Comparison of ENCODE assay signal across 1 cellular context in the genomic region with DNA sequence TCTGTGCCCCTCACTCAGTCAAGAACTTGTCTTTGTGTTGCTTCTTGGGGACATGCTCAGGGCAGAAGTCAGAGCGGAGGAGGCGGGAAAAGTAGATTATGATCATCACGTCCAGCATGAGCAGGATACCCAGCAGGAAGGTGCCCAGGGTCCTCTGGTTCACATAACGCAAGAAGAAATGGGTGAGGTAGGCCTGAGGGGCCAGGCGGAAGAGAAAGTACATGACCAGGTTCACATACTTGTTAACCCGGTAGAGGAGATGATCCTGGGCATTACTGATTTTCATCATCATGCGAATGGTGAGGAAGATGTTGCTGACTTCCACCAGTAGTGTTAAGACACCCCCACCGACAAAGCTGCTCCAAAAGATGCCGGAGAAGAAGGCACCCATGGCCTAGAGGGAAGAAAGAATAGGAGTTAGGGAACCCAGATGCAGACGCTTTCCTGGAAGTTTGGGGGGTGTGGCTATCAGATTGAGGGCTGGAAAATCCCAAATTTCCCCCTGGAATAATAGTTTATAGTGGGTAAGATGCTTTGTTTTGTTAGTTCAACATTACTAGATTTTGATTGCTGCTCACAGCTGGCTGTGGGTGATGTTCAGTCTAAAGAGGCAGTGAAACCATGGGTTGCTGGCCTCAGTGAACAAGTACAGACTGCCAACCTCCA.
A peak's percentile ranks its signal among the peaks of the same experiment; 100 is the strongest.
TF ChIP-seq lines count a peak whose summit lies in the region.

No MANE protein-coding gene starts in this region.

TF ChIP-seq in K562, 482 proteins besides CTCF, POLR2A, EP300 and RAD21 (continued from another document):
- TF ChIP-seq, protein P1, sequence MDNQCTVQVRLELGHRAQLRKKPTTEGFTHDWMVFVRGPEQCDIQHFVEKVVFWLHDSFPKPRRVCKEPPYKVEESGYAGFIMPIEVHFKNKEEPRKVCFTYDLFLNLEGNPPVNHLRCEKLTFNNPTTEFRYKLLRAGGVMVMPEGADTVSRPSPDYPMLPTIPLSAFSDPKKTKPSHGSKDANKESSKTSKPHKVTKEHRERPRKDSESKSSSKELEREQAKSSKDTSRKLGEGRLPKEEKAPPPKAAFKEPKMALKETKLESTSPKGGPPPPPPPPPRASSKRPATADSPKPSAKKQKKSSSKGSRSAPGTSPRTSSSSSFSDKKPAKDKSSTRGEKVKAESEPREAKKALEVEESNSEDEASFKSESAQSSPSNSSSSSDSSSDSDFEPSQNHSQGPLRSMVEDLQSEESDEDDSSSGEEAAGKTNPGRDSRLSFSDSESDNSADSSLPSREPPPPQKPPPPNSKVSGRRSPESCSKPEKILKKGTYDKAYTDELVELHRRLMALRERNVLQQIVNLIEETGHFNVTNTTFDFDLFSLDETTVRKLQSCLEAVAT (IDR thresholded peaks at IDR 0.05) = peak in 1 of 2 experiments; percentile 11; a peak in 1 of 4 replicates
- no peak; the same call in 1 of the 2 replicates for TF ChIP-seq ZNF551 (CRISPR knock-in tag; IDR thresholded peaks at IDR 0.05)
- TF ChIP-seq, protein P2, sequence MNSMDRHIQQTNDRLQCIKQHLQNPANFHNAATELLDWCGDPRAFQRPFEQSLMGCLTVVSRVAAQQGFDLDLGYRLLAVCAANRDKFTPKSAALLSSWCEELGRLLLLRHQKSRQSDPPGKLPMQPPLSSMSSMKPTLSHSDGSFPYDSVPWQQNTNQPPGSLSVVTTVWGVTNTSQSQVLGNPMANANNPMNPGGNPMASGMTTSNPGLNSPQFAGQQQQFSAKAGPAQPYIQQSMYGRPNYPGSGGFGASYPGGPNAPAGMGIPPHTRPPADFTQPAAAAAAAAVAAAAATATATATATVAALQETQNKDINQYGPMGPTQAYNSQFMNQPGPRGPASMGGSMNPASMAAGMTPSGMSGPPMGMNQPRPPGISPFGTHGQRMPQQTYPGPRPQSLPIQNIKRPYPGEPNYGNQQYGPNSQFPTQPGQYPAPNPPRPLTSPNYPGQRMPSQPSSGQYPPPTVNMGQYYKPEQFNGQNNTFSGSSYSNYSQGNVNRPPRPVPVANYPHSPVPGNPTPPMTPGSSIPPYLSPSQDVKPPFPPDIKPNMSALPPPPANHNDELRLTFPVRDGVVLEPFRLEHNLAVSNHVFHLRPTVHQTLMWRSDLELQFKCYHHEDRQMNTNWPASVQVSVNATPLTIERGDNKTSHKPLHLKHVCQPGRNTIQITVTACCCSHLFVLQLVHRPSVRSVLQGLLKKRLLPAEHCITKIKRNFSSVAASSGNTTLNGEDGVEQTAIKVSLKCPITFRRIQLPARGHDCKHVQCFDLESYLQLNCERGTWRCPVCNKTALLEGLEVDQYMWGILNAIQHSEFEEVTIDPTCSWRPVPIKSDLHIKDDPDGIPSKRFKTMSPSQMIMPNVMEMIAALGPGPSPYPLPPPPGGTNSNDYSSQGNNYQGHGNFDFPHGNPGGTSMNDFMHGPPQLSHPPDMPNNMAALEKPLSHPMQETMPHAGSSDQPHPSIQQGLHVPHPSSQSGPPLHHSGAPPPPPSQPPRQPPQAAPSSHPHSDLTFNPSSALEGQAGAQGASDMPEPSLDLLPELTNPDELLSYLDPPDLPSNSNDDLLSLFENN (IDR thresholded peaks at IDR 0.05; ENCODE audit: low read depth in 2 of 2, low read length in 2 of 2) = peak in 1 of 2 experiments; percentile 53; a peak in 1 of 4 replicates
- TF ChIP-seq SMAD2 (IDR thresholded peaks at IDR 0.05; ENCODE audit: low read depth, low read length) = no peak
- TF ChIP-seq SP1 (CRISPR knock-in tag; IDR thresholded peaks at IDR 0.05) = 0 out of 2 replicates have a peak, but pooled peaks have one; percentile 18
- TF ChIP-seq LARP7 (IDR thresholded peaks at IDR 0.05) = no peak
- TF ChIP-seq PTRF (tag; IDR thresholded peaks at IDR 0.05) = no peak
- TF ChIP-seq MYNN (IDR thresholded peaks at IDR 0.05) = peak; percentile 68; the same call in 1 of the 2 replicates
- TF ChIP-seq MYNN (CRISPR knock-in tag; IDR thresholded peaks at IDR 0.05) = no peak
- TF ChIP-seq, protein P3, sequence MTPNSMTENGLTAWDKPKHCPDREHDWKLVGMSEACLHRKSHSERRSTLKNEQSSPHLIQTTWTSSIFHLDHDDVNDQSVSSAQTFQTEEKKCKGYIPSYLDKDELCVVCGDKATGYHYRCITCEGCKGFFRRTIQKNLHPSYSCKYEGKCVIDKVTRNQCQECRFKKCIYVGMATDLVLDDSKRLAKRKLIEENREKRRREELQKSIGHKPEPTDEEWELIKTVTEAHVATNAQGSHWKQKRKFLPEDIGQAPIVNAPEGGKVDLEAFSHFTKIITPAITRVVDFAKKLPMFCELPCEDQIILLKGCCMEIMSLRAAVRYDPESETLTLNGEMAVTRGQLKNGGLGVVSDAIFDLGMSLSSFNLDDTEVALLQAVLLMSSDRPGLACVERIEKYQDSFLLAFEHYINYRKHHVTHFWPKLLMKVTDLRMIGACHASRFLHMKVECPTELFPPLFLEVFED (CRISPR knock-in tag; conservative IDR thresholded peaks at IDR 0.05) = 0 out of 2 replicates have a peak, but pooled peaks have one; percentile 53
- TF ChIP-seq NR3C1 (CRISPR knock-in tag; IDR thresholded peaks at IDR 0.05) = no peak
- TF ChIP-seq PHB2 (IDR thresholded peaks at IDR 0.05; ENCODE audit: low read depth) = 0 out of 2 replicates have a peak, but pooled peaks have one; percentile 0
- peak; percentile 20 for TF ChIP-seq HMGN3 (IDR thresholded peaks at IDR 0.05; ENCODE audit: borderline replicate concordance, extremely low read depth, insufficient read length, low read depth, low read length)
- TF ChIP-seq DNMT1 (IDR thresholded peaks at IDR 0.05) = 0 out of 2 replicates have a peak, but pooled peaks have one; percentile 21
- TF ChIP-seq NFIC (IDR thresholded peaks at IDR 0.05) = no peak
- TF ChIP-seq, protein P4, sequence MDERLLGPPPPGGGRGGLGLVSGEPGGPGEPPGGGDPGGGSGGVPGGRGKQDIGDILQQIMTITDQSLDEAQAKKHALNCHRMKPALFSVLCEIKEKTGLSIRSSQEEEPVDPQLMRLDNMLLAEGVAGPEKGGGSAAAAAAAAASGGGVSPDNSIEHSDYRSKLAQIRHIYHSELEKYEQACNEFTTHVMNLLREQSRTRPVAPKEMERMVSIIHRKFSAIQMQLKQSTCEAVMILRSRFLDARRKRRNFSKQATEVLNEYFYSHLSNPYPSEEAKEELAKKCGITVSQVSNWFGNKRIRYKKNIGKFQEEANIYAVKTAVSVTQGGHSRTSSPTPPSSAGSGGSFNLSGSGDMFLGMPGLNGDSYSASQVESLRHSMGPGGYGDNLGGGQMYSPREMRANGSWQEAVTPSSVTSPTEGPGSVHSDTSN (CRISPR knock-in tag; IDR thresholded peaks at IDR 0.05; ENCODE audit: low read depth) = no peak
- TF ChIP-seq, protein P4 (tag; conservative IDR thresholded peaks at IDR 0.05; ENCODE audit: low read depth) = no peak
- no peak; the same call in 1 of the 2 replicates for TF ChIP-seq KLF10 (CRISPR knock-in tag; IDR thresholded peaks at IDR 0.05)
- TF ChIP-seq, protein P5, sequence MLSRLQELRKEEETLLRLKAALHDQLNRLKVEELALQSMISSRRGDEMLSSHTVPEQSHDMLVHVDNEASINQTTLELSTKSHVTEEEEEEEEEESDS (CRISPR knock-in tag; IDR thresholded peaks at IDR 0.05) = no peak
- TF ChIP-seq, protein P6, sequence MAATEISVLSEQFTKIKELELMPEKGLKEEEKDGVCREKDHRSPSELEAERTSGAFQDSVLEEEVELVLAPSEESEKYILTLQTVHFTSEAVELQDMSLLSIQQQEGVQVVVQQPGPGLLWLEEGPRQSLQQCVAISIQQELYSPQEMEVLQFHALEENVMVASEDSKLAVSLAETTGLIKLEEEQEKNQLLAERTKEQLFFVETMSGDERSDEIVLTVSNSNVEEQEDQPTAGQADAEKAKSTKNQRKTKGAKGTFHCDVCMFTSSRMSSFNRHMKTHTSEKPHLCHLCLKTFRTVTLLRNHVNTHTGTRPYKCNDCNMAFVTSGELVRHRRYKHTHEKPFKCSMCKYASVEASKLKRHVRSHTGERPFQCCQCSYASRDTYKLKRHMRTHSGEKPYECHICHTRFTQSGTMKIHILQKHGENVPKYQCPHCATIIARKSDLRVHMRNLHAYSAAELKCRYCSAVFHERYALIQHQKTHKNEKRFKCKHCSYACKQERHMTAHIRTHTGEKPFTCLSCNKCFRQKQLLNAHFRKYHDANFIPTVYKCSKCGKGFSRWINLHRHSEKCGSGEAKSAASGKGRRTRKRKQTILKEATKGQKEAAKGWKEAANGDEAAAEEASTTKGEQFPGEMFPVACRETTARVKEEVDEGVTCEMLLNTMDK (IDR thresholded peaks at IDR 0.05; ENCODE audit: borderline replicate concordance, insufficient read depth, low read depth, low read length, poor library complexity, severe bottlenecking) = no peak
- TF ChIP-seq DDX20 (tag; IDR thresholded peaks at IDR 0.05; ENCODE audit: low read depth) = no peak
- TF ChIP-seq KDM2B (CRISPR knock-in tag; IDR thresholded peaks at IDR 0.05) = no peak
- TF ChIP-seq, protein P7, sequence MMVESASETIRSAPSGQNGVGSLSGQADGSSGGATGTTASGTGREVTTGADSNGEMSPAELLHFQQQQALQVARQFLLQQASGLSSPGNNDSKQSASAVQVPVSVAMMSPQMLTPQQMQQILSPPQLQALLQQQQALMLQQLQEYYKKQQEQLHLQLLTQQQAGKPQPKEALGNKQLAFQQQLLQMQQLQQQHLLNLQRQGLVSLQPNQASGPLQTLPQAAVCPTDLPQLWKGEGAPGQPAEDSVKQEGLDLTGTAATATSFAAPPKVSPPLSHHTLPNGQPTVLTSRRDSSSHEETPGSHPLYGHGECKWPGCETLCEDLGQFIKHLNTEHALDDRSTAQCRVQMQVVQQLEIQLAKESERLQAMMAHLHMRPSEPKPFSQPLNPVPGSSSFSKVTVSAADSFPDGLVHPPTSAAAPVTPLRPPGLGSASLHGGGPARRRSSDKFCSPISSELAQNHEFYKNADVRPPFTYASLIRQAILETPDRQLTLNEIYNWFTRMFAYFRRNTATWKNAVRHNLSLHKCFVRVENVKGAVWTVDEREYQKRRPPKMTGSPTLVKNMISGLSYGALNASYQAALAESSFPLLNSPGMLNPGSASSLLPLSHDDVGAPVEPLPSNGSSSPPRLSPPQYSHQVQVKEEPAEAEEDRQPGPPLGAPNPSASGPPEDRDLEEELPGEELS (CRISPR knock-in tag; IDR thresholded peaks at IDR 0.05; ENCODE audit: borderline replicate concordance) = no peak
- TF ChIP-seq, protein P8, sequence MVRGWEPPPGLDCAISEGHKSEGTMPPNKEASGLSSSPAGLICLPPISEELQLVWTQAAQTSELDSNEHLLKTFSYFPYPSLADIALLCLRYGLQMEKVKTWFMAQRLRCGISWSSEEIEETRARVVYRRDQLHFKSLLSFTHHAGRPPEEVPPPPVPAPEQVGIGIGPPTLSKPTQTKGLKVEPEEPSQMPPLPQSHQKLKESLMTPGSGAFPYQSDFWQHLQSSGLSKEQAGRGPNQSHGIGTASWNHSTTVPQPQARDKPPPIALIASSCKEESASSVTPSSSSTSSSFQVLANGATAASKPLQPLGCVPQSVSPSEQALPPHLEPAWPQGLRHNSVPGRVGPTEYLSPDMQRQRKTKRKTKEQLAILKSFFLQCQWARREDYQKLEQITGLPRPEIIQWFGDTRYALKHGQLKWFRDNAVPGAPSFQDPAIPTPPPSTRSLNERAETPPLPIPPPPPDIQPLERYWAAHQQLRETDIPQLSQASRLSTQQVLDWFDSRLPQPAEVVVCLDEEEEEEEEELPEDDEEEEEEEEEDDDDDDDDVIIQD (CRISPR knock-in tag; IDR thresholded peaks at IDR 0.05) = no peak
- TF ChIP-seq ZNF444 (CRISPR knock-in tag; IDR thresholded peaks at IDR 0.05) = 0 out of 2 replicates have a peak, but pooled peaks have one; percentile 8
- TF ChIP-seq, protein P9, sequence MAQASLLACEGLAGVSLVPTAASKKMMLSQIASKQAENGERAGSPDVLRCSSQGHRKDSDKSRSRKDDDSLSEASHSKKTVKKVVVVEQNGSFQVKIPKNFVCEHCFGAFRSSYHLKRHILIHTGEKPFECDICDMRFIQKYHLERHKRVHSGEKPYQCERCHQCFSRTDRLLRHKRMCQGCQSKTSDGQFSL (CRISPR knock-in tag; IDR thresholded peaks at IDR 0.05) = no peak; the same call in 1 of the 2 replicates
- TF ChIP-seq, protein P9 (tag; IDR thresholded peaks at IDR 0.05) = 0 out of 4 replicates have a peak, but pooled peaks of 1 of the 2 experiments have one; percentile 22
- TF ChIP-seq ZBED1 (IDR thresholded peaks at IDR 0.05) = 0 out of 2 replicates have a peak, but pooled peaks have one; percentile 4
- 0 out of 4 replicates have a peak, but pooled peaks of 1 of the 2 experiments have one; percentile 26 for TF ChIP-seq TBL1XR1 (IDR thresholded peaks at IDR 0.05; ENCODE audit: low read length in 2 of 2)
- no peak for TF ChIP-seq SMARCA5 (IDR thresholded peaks at IDR 0.05)
- TF ChIP-seq CEBPB (tag; IDR thresholded peaks at IDR 0.05) = no peak
- peak; percentile 52; the same call in 1 of the 2 replicates for TF ChIP-seq ZNF263 (CRISPR knock-in tag; IDR thresholded peaks at IDR 0.05; ENCODE audit: borderline replicate concordance)
- TF ChIP-seq POLR2AphosphoS2 (IDR thresholded peaks at IDR 0.05; ENCODE audit: low read length) = peak; percentile 94; the same call in 1 of the 2 replicates
- TF ChIP-seq RBM39 (optimal IDR thresholded peaks at IDR 0.05; ENCODE audit: low read depth, low read length) = peak; percentile 25
- peak; percentile 56 for TF ChIP-seq ZNF436 (CRISPR knock-in tag; IDR thresholded peaks at IDR 0.05)
- peak; percentile 48; the same call in 1 of the 2 replicates for TF ChIP-seq ZC3H4 (CRISPR knock-in tag; IDR thresholded peaks at IDR 0.05; ENCODE audit: borderline replicate concordance)
- no peak for TF ChIP-seq U2AF2 (optimal IDR thresholded peaks at IDR 0.05; ENCODE audit: low read depth, low read length)
- TF ChIP-seq STAG1 (CRISPR knock-in tag; IDR thresholded peaks at IDR 0.05; ENCODE audit: borderline replicate concordance) = no peak
- no peak for TF ChIP-seq KAT8 (IDR thresholded peaks at IDR 0.05; ENCODE audit: low read depth)
- TF ChIP-seq, protein P10, sequence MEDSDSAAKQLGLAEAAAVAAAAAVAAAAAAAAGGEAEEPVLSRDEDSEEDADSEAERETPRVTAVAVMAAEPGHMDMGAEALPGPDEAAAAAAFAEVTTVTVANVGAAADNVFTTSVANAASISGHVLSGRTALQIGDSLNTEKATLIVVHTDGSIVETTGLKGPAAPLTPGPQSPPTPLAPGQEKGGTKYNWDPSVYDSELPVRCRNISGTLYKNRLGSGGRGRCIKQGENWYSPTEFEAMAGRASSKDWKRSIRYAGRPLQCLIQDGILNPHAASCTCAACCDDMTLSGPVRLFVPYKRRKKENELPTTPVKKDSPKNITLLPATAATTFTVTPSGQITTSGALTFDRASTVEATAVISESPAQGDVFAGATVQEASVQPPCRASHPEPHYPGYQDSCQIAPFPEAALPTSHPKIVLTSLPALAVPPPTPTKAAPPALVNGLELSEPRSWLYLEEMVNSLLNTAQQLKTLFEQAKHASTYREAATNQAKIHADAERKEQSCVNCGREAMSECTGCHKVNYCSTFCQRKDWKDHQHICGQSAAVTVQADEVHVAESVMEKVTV (CRISPR knock-in tag; IDR thresholded peaks at IDR 0.05) = no peak
- no peak for TF ChIP-seq ATF1 (CRISPR knock-in tag; IDR thresholded peaks at IDR 0.05)
- TF ChIP-seq ATF1 (tag; IDR thresholded peaks at IDR 0.05) = no peak; the same call in 1 of the 2 replicates
- TF ChIP-seq ZNF695 (CRISPR knock-in tag; IDR thresholded peaks at IDR 0.05) = peak; percentile 7; the same call in 1 of the 2 replicates
